20 cellular contexts compared by ENCODE assay signal in genomic region chr3:154887869-154888268, GRCh38.
A peak's percentile ranks its signal among the peaks of the same experiment; 100 is the strongest.
DNase-seq lines count a peak whose midpoint lies in the region; ATAC-seq and TF ChIP-seq lines count a peak whose summit lies in the region.
"Had no signal": no experiment of that assay in that cellular context is flagged by ENCODE, and none has a peak within 500 bp of the region (broad histone marks: within the 10 kb centered on the region; RNA-seq: fewer than 3 reads in every experiment).

No MANE protein-coding gene starts in this region.

- peak; percentile 60 for DNase-seq in DND-41
- peak; percentile 30 for DNase-seq in osteoblast (ENCODE audit: insufficient read length, low spot score, missing footprints)
- no peak for DNase-seq in hepatocyte (ENCODE audit: low spot score)
- no peak for DNase-seq in NCI-H510A treated with DMSO at 0.1 percent for 48 hours (lab: John Stamatoyannopoulos, UW)
- DNase-seq in ascending aorta (ENCODE audit: low spot score in 2 of 2) = no peak
- DNase-seq: 8988T; ACHN; AML-193; BE2C; C1 segment of cervical spinal cord; Calu3; CD4-positive, alpha-beta memory T cell; COR-L47; DMS53; DMS79 treated with DMSO at 0.1 percent for 48 hours; GOT3; HFFc6 had no signal

- H3K9ac ChIP-seq in DND-41 (ENCODE audit: low read depth, low read length) (peak overlapping the region; percentile 12; the same call in 1 of the 2 replicates), Loucy (ENCODE audit: low read depth, low read length, poor library complexity, severe bottlenecking) (no peak overlapping the region)

- H2AFZ ChIP-seq in DND-41 (ENCODE audit: low read depth, low read length) (0 out of 2 replicates have a peak overlapping the region, but pooled peaks have one; percentile 17), Loucy (ENCODE audit: low read length) (peak overlapping the region; percentile 72), osteoblast (ENCODE audit: low read length) (no peak overlapping the region), hepatocyte (no peak overlapping the region)

- 0 out of 2 replicates have a peak overlapping the region, but pooled peaks have one; percentile 2 for H3K4me2 ChIP-seq in DND-41 (ENCODE audit: insufficient read depth, low read length)
- peak overlapping the region; percentile 46 for H3K4me2 ChIP-seq in Loucy (ENCODE audit: low read depth, low read length, poor library complexity, severe bottlenecking)
- no peak overlapping the region for H3K4me2 ChIP-seq in osteoblast (ENCODE audit: insufficient read depth, low read length)
- H3K4me2 ChIP-seq in hepatocyte = no peak overlapping the region
- H3K4me2 ChIP-seq: A549 had no signal

- H3K79me2 ChIP-seq in DND-41 (ENCODE audit: insufficient read depth, low read length) (no peaks in the 10 kb centered on the region), Loucy (ENCODE audit: insufficient read depth, low read length) (no peaks in the 10 kb centered on the region), osteoblast (ENCODE audit: insufficient read depth, low read length) (no peaks in the 10 kb centered on the region), hepatocyte (no peaks in the 10 kb centered on the region)

- no peaks in the 10 kb centered on the region for H3K9me2 ChIP-seq in Loucy (replicated peaks; ENCODE audit: low read depth, low read length)
- H3K9me2 ChIP-seq in hepatocyte (replicated peaks; ENCODE audit: insufficient read depth) = no peaks in the 10 kb centered on the region

- peaks cover 9% of the 10 kb centered on the region for H3K9me3 ChIP-seq in DND-41 (ENCODE audit: insufficient read depth, low read length, severe bottlenecking)
- H3K9me3 ChIP-seq in Loucy (ENCODE audit: insufficient read depth, low read depth, low read length) = no peaks in the 10 kb centered on the region
- H3K9me3 ChIP-seq in osteoblast (ENCODE audit: low read depth, low read length) = no peaks in the 10 kb centered on the region
- H3K9me3 ChIP-seq in hepatocyte (ENCODE audit: low read depth) = no peaks in the 10 kb centered on the region
- H3K9me3 ChIP-seq in ascending aorta = no peaks in the 10 kb centered on the region
- H3K9me3 ChIP-seq: A549, BE2C, HAP-1 had no signal

- H3K4me1 ChIP-seq in DND-41 (ENCODE audit: insufficient read depth, low read length) (peaks cover 30% of the 10 kb centered on the region), Loucy (ENCODE audit: insufficient read depth, low read length, poor library complexity, severe bottlenecking) (peaks cover 9% of the 10 kb centered on the region), osteoblast (ENCODE audit: insufficient read depth, low read length) (peaks cover 19% of the 10 kb centered on the region), hepatocyte (ENCODE audit: insufficient read depth) (no peaks in the 10 kb centered on the region), ascending aorta (no peaks in the 10 kb centered on the region)
- H3K4me1 ChIP-seq: A549, BE2C, HAP-1 had no signal

- peak; percentile 87 for ATAC-seq in DND-41 (ENCODE audit: insufficient read depth, low read depth)
- ATAC-seq: A549 had no signal

- H3K27me3 ChIP-seq in DND-41 (ENCODE audit: insufficient read depth, low read length, poor library complexity) = no peaks in the 10 kb centered on the region
- H3K27me3 ChIP-seq in Loucy (ENCODE audit: insufficient read depth, low read length, poor library complexity, severe bottlenecking) = no peaks in the 10 kb centered on the region
- no peaks in the 10 kb centered on the region for H3K27me3 ChIP-seq in osteoblast (ENCODE audit: insufficient read depth, low read length)
- H3K27me3 ChIP-seq in hepatocyte = no peaks in the 10 kb centered on the region
- H3K27me3 ChIP-seq in ascending aorta = no peaks in the 10 kb centered on the region
- H3K27me3 ChIP-seq: BE2C had no signal

- intact Hi-C loops in ascending aorta (cut with DNase I) = no loop called here

- H3K36me3 ChIP-seq in DND-41 (ENCODE audit: insufficient read depth, low read length) (no peaks in the 10 kb centered on the region), Loucy (ENCODE audit: insufficient read depth, low read length) (no peaks in the 10 kb centered on the region), osteoblast (ENCODE audit: insufficient read depth, low read length) (no peaks in the 10 kb centered on the region), hepatocyte (replicated peaks; ENCODE audit: insufficient read depth, low read depth) (no peaks in the 10 kb centered on the region), ascending aorta (no peaks in the 10 kb centered on the region)
- H3K36me3 ChIP-seq: BE2C, HAP-1 had no signal

- TF ChIP-seq CTCF in DND-41 (IDR thresholded peaks at IDR 0.05; ENCODE audit: borderline replicate concordance, extremely low read depth, low read length, poor library complexity, severe bottlenecking) (no peak), Loucy (conservative IDR thresholded peaks at IDR 0.05; ENCODE audit: low read length) (no peak), osteoblast (IDR thresholded peaks at IDR 0.05; ENCODE audit: extremely low read depth, low read depth, low read length) (no peak), hepatocyte (IDR thresholded peaks at IDR 0.05; ENCODE audit: poor library complexity) (no peak), ascending aorta (IDR thresholded peaks at IDR 0.05) (no peak)

- H3F3A ChIP-seq in Loucy (ENCODE audit: low read depth) = peaks cover 3% of the 10 kb centered on the region; the same call in 1 of the 2 replicates

- H4K20me1 ChIP-seq in DND-41 (ENCODE audit: insufficient read depth, low read length) = no peaks in the 10 kb centered on the region
- H4K20me1 ChIP-seq in Loucy (ENCODE audit: insufficient read depth, low read length, poor library complexity, severe bottlenecking) = no peaks in the 10 kb centered on the region
- no peaks in the 10 kb centered on the region for H4K20me1 ChIP-seq in osteoblast (ENCODE audit: insufficient read depth, low read length)
- H4K20me1 ChIP-seq in hepatocyte (ENCODE audit: insufficient read depth, poor library complexity, severe bottlenecking) = no peaks in the 10 kb centered on the region

- WGBS in hepatocyte (ENCODE audit: low lambda C conversion rate, missing lambda C conversion rate) = 91% methylated on average over 3 of the region's 3 CpGs

- H3K4me3 ChIP-seq in DND-41 (ENCODE audit: low read depth in 1 of 2, low read length in 2 of 2) (no peak overlapping the region), Loucy (ENCODE audit: low read length, poor library complexity, severe bottlenecking) (peak overlapping the region; percentile 41), osteoblast (ENCODE audit: insufficient read depth, low read length) (no peak overlapping the region), hepatocyte (no peak overlapping the region), ascending aorta (no peak overlapping the region)
- H3K4me3 ChIP-seq: A549, HAP-1 had no signal

- H3K27ac ChIP-seq in DND-41 (ENCODE audit: low read length) (peak overlapping the region; percentile 74), osteoblast (ENCODE audit: low read depth, low read length) (no peak overlapping the region), hepatocyte (no peak overlapping the region), ascending aorta (no peak overlapping the region)
- H3K27ac ChIP-seq: A549 had no signal

Comparison
In these comparisons a context has a peak if more than half of its experiments do, and no peak if none do; other contexts are left out.
1. DNase-seq: peak in DND-41 (single experiment) and osteoblast (single experiment); none in hepatocyte (single experiment), NCI-H510A treated with DMSO at 0.1 percent for 48 hours (single experiment) and ascending aorta (0 of 2).
2. H2AFZ ChIP-seq: peak in DND-41 (single experiment) and Loucy (single experiment); none in osteoblast (single experiment) and hepatocyte (single experiment).
3. H3K4me2 ChIP-seq: peak in DND-41 (single experiment) and Loucy (single experiment); none in osteoblast (single experiment) and hepatocyte (single experiment).